1 cellular context compared by ENCODE assay signal in genomic region chr22:19648419-19648929, GRCh38.
TF ChIP-seq lines count a peak whose summit lies in the region.

No MANE protein-coding gene starts in this region.

TF ChIP-seq in K562, 482 proteins besides CTCF, POLR2A, EP300 and RAD21 (continued from another document and continues in another):
- TF ChIP-seq JUNB (CRISPR knock-in tag; conservative IDR thresholded peaks at IDR 0.05) = no peak
- TF ChIP-seq TARDBP (IDR thresholded peaks at IDR 0.05) = no peak; the same call in 1 of the 2 replicates
- TF ChIP-seq, protein P1, sequence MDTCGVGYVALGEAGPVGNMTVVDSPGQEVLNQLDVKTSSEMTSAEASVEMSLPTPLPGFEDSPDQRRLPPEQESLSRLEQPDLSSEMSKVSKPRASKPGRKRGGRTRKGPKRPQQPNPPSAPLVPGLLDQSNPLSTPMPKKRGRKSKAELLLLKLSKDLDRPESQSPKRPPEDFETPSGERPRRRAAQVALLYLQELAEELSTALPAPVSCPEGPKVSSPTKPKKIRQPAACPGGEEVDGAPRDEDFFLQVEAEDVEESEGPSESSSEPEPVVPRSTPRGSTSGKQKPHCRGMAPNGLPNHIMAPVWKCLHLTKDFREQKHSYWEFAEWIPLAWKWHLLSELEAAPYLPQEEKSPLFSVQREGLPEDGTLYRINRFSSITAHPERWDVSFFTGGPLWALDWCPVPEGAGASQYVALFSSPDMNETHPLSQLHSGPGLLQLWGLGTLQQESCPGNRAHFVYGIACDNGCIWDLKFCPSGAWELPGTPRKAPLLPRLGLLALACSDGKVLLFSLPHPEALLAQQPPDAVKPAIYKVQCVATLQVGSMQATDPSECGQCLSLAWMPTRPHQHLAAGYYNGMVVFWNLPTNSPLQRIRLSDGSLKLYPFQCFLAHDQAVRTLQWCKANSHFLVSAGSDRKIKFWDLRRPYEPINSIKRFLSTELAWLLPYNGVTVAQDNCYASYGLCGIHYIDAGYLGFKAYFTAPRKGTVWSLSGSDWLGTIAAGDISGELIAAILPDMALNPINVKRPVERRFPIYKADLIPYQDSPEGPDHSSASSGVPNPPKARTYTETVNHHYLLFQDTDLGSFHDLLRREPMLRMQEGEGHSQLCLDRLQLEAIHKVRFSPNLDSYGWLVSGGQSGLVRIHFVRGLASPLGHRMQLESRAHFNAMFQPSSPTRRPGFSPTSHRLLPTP (IDR thresholded peaks at IDR 0.05; ENCODE audit: borderline replicate concordance, extremely low read depth, insufficient read length) = no peak
- TF ChIP-seq ZNF12 (CRISPR knock-in tag; IDR thresholded peaks at IDR 0.05) = no peak
- peak; percentile 70 for TF ChIP-seq PHB2 (IDR thresholded peaks at IDR 0.05; ENCODE audit: low read depth)
- no peak for TF ChIP-seq GATAD2B (IDR thresholded peaks at IDR 0.05; ENCODE audit: borderline replicate concordance)
- TF ChIP-seq RBM39 (optimal IDR thresholded peaks at IDR 0.05; ENCODE audit: low read depth, low read length) = no peak
- TF ChIP-seq MBD2 (IDR thresholded peaks at IDR 0.05; ENCODE audit: borderline replicate concordance, low read depth) = no peak
- TF ChIP-seq MTA2 (IDR thresholded peaks at IDR 0.05; ENCODE audit: low read depth) = no peak; the same call in none of the 2 replicates
- no peak for TF ChIP-seq CBX8 (IDR thresholded peaks at IDR 0.05; ENCODE audit: borderline replicate concordance, extremely low read depth, low read depth, low read length, poor library complexity, severe bottlenecking)
- TF ChIP-seq, protein P2, sequence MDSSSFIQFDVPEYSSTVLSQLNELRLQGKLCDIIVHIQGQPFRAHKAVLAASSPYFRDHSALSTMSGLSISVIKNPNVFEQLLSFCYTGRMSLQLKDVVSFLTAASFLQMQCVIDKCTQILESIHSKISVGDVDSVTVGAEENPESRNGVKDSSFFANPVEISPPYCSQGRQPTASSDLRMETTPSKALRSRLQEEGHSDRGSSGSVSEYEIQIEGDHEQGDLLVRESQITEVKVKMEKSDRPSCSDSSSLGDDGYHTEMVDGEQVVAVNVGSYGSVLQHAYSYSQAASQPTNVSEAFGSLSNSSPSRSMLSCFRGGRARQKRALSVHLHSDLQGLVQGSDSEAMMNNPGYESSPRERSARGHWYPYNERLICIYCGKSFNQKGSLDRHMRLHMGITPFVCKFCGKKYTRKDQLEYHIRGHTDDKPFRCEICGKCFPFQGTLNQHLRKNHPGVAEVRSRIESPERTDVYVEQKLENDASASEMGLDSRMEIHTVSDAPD (CRISPR knock-in tag; IDR thresholded peaks at IDR 0.05) = no peak
- TF ChIP-seq ZFP1 (CRISPR knock-in tag; IDR thresholded peaks at IDR 0.05) = no peak
- no peak for TF ChIP-seq ZSCAN32 (CRISPR knock-in tag; IDR thresholded peaks at IDR 0.05)
- TF ChIP-seq TRIM28 (IDR thresholded peaks at IDR 0.05) = peak; percentile 100
- TF ChIP-seq ZNF551 (CRISPR knock-in tag; IDR thresholded peaks at IDR 0.05) = no peak
- no peak for TF ChIP-seq SRSF7 (optimal IDR thresholded peaks at IDR 0.05; ENCODE audit: low read depth, low read length)
- no peak for TF ChIP-seq ZNF79 (CRISPR knock-in tag; IDR thresholded peaks at IDR 0.05; ENCODE audit: low read depth)
- no peak for TF ChIP-seq PRPF4 (IDR thresholded peaks at IDR 0.05; ENCODE audit: insufficient read depth, low read depth, low read length, poor library complexity, severe bottlenecking)
- TF ChIP-seq TCFL5 (CRISPR knock-in tag; conservative IDR thresholded peaks at IDR 0.05) = 0 out of 2 replicates have a peak, but pooled peaks have one; percentile 11
- TF ChIP-seq FOXJ2 (tag; IDR thresholded peaks at IDR 0.05) = no peak
- no peak for TF ChIP-seq POLR3A (IDR thresholded peaks at IDR 0.05; ENCODE audit: borderline replicate concordance, extremely low read depth, insufficient read depth, insufficient read length)
- peak; percentile 85 for TF ChIP-seq BCOR (IDR thresholded peaks at IDR 0.05)
- TF ChIP-seq SP2 (IDR thresholded peaks at IDR 0.05; ENCODE audit: extremely low read depth, low read depth, low read length, poor library complexity, severe bottlenecking) = no peak
- no peak for TF ChIP-seq RBFOX2 (IDR thresholded peaks at IDR 0.05; ENCODE audit: low read depth, low read length)
- TF ChIP-seq RB1 (IDR thresholded peaks at IDR 0.05; ENCODE audit: low read depth) = peak; percentile 69; the same call in 1 of the 2 replicates
- TF ChIP-seq XRCC4 (IDR thresholded peaks at IDR 0.05; ENCODE audit: extremely low read depth, insufficient read depth, insufficient read length) = no peak
- TF ChIP-seq, protein P3, sequence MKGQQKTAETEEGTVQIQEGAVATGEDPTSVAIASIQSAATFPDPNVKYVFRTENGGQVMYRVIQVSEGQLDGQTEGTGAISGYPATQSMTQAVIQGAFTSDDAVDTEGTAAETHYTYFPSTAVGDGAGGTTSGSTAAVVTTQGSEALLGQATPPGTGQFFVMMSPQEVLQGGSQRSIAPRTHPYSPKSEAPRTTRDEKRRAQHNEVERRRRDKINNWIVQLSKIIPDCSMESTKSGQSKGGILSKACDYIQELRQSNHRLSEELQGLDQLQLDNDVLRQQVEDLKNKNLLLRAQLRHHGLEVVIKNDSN (CRISPR knock-in tag; IDR thresholded peaks at IDR 0.05) = no peak
- TF ChIP-seq NFYB (IDR thresholded peaks at IDR 0.05; ENCODE audit: extremely low read depth, insufficient read length) = no peak
- no peak for TF ChIP-seq AFF4 (CRISPR knock-in tag; IDR thresholded peaks at IDR 0.05)
- peak; percentile 49; the same call in 1 of the 2 replicates for TF ChIP-seq NCOA1 (IDR thresholded peaks at IDR 0.05; ENCODE audit: low read depth)
- no peak for TF ChIP-seq BRF1 (IDR thresholded peaks at IDR 0.05; ENCODE audit: borderline replicate concordance, extremely low read depth, insufficient read length)
- peak in 1 of 3 experiments; percentile 54 for TF ChIP-seq YY1 (IDR thresholded peaks at IDR 0.05; ENCODE audit: borderline replicate concordance in 1 of 3, control insufficient read depth in 1 of 3, extremely low read depth in 1 of 3, insufficient read depth in 3 of 3, insufficient read length in 1 of 3, insufficient replicate concordance in 2 of 3, low read depth in 1 of 3, low read length in 2 of 3)
- TF ChIP-seq NR4A1 (CRISPR knock-in tag; IDR thresholded peaks at IDR 0.05) = no peak
- TF ChIP-seq NR4A1 (tag; IDR thresholded peaks at IDR 0.05) = peak; percentile 22; the same call in 1 of the 2 replicates
- TF ChIP-seq BRD4 (IDR thresholded peaks at IDR 0.05) = no peak
- no peak for TF ChIP-seq NRF1 (conservative IDR thresholded peaks at IDR 0.05 in 1 of 2, IDR thresholded peaks at IDR 0.05 in 1 of 2)
- no peak for TF ChIP-seq RHOXF2B (CRISPR knock-in tag; conservative IDR thresholded peaks at IDR 0.05)
- no peak for TF ChIP-seq RBM22 (IDR thresholded peaks at IDR 0.05; ENCODE audit: low read depth, low read length, poor library complexity, severe bottlenecking)
- TF ChIP-seq, protein P4, sequence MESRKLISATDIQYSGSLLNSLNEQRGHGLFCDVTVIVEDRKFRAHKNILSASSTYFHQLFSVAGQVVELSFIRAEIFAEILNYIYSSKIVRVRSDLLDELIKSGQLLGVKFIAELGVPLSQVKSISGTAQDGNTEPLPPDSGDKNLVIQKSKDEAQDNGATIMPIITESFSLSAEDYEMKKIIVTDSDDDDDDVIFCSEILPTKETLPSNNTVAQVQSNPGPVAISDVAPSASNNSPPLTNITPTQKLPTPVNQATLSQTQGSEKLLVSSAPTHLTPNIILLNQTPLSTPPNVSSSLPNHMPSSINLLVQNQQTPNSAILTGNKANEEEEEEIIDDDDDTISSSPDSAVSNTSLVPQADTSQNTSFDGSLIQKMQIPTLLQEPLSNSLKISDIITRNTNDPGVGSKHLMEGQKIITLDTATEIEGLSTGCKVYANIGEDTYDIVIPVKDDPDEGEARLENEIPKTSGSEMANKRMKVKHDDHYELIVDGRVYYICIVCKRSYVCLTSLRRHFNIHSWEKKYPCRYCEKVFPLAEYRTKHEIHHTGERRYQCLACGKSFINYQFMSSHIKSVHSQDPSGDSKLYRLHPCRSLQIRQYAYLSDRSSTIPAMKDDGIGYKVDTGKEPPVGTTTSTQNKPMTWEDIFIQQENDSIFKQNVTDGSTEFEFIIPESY (CRISPR knock-in tag; IDR thresholded peaks at IDR 0.05) = no peak
- TF ChIP-seq CBX3 (IDR thresholded peaks at IDR 0.05; ENCODE audit: borderline replicate concordance in 1 of 2, low read length in 2 of 2) = peak; percentile 100
- no peak for TF ChIP-seq POLR3G (IDR thresholded peaks at IDR 0.05; ENCODE audit: extremely low read depth, insufficient read length, insufficient replicate concordance)
- peak; percentile 52; the same call in 1 of the 2 replicates for TF ChIP-seq IRF9 (tag; IDR thresholded peaks at IDR 0.05)
- TF ChIP-seq FOXM1 (IDR thresholded peaks at IDR 0.05; ENCODE audit: low read depth) = peak; percentile 51; the same call in 1 of the 2 replicates
- TF ChIP-seq FOXM1 (CRISPR knock-in tag; IDR thresholded peaks at IDR 0.05; ENCODE audit: low read depth) = no peak
- TF ChIP-seq SETDB1 (IDR thresholded peaks at IDR 0.05; ENCODE audit: low read length) = no peak
- TF ChIP-seq TAF15 (IDR thresholded peaks at IDR 0.05; ENCODE audit: low read depth, low read length) = no peak
- TF ChIP-seq ELK1 (CRISPR knock-in tag; IDR thresholded peaks at IDR 0.05) = no peak
- TF ChIP-seq BCL6 (CRISPR knock-in tag; IDR thresholded peaks at IDR 0.05) = no peak
- peak; percentile 24 for TF ChIP-seq CBFA2T3 (IDR thresholded peaks at IDR 0.05)
- no peak for TF ChIP-seq GABPB2 (CRISPR knock-in tag; conservative IDR thresholded peaks at IDR 0.05)
- peak; percentile 77; the same call in 1 of the 2 replicates for TF ChIP-seq ZFP30 (CRISPR knock-in tag; IDR thresholded peaks at IDR 0.05; ENCODE audit: borderline replicate concordance)
- no peak for TF ChIP-seq ZNF398 (CRISPR knock-in tag; IDR thresholded peaks at IDR 0.05)
- 0 out of 2 replicates have a peak, but pooled peaks have one; percentile 31 for TF ChIP-seq MYBL2 (IDR thresholded peaks at IDR 0.05; ENCODE audit: low read depth)
- no peak for TF ChIP-seq MYBL2 (CRISPR knock-in tag; IDR thresholded peaks at IDR 0.05; ENCODE audit: borderline replicate concordance)
- TF ChIP-seq STAT5A (IDR thresholded peaks at IDR 0.05; ENCODE audit: borderline replicate concordance, low read length) = peak; percentile 51; the same call in 1 of the 2 replicates
- no peak for TF ChIP-seq EWSR1 (IDR thresholded peaks at IDR 0.05; ENCODE audit: borderline replicate concordance, low read depth, partially characterized antibody)
- TF ChIP-seq NFE2L1 (tag; IDR thresholded peaks at IDR 0.05; ENCODE audit: borderline replicate concordance, low read depth) = no peak
- no peak for TF ChIP-seq SUPT5H (IDR thresholded peaks at IDR 0.05)
- TF ChIP-seq POLR2B (IDR thresholded peaks at IDR 0.05; ENCODE audit: low read depth, partially characterized antibody) = no peak
- no peak for TF ChIP-seq MYNN (IDR thresholded peaks at IDR 0.05)
- no peak for TF ChIP-seq MYNN (CRISPR knock-in tag; IDR thresholded peaks at IDR 0.05)
- no peak for TF ChIP-seq SNRNP70 (optimal IDR thresholded peaks at IDR 0.05; ENCODE audit: low read depth, low read length)
